ENCODE assay signal across 8 cellular contexts in the genomic region with DNA sequence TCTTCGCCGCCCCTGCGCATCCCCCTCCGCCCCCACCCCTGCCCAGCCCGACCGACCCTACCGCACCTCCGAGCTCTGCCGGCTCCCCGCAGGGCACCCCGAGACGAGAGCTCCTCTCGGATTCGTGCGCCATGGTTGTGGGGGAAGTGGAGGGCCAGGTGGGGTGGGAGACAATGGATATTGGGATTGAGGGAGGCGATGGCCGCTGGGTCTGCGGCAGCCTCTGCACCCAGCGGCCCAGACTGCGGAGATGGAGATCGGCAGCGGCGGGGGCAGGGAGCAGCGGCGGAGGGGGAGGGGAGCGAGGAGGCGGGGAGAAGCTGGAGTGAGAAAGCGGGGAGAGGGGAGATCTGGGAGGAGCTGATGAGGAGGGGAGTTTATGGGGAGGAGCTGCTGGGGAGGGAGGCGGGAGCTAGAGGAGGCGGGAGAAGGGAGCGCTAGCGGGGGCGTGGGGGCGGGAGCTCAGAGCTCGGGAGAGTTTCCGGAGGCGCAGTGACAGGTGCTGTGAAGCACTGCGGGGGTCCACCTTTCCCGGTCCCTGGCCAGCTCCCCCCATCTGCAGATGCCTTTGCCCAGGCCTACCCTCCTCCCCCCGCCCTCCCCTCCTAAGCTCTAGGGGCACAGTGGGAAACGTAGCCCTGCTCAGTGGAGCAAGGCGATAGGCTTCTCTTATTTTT. TPM values are rescaled to one million over a fixed set of nuclear protein-coding genes. Genes with fewer than 3 reads are reported as not detected.
A peak's percentile ranks its signal among the peaks of the same experiment; 100 is the strongest.
DNase-seq lines count a peak whose midpoint lies in the region; ATAC-seq and TF ChIP-seq lines count a peak whose summit lies in the region.

Gene SALL2 (minus strand): TSS at position 352 of the 677 bp plus-strand sequence. CDS start 219 bp downstream, at position 133.

- H2BK5ac ChIP-seq in neuronal stem cell (ENCODE audit: low read length), result peak within 1 kb of the TSS; percentile 71

- TF ChIP-seq CTCF in Caco-2 (IDR thresholded peaks at IDR 0.05; ENCODE audit: insufficient read depth in 1 of 2, low read depth in 1 of 2, low read length in 1 of 2, severe bottlenecking in 1 of 2, unreplicated experiment in 1 of 2), result no peak
- no peak for TF ChIP-seq CTCF in Panc1 (IDR thresholded peaks at IDR 0.05)

- H3K27me3 ChIP-seq in Caco-2 (replicated peaks; ENCODE audit: control insufficient read depth, insufficient read depth, low read length) (no peaks in the 10 kb centered on the region), Panc1 (ENCODE audit: control insufficient read depth, insufficient read depth, low read length) (no peaks in the 10 kb centered on the region), neuronal stem cell (ENCODE audit: control insufficient read depth in 3 of 3, insufficient read depth in 3 of 3, low read depth in 1 of 3, low read length in 3 of 3) (no peaks in the 10 kb centered on the region)

- no peaks in the 10 kb centered on the region for H3K9me3 Mint-ChIP-seq in Caco-2 (ENCODE audit: unreplicated experiment)

- H3K9ac ChIP-seq in neuronal stem cell (ENCODE audit: low read depth, low read length, poor library complexity), result peak within 1 kb of the TSS; percentile 98

- no peak within 1 kb of the TSS for H4K8ac ChIP-seq in neuronal stem cell (ENCODE audit: low read depth, low read length)

- no peaks in the 10 kb centered on the region for H3K9me3 ChIP-seq in Caco-2
- no peaks in the 10 kb centered on the region for H3K9me3 ChIP-seq in Panc1 (ENCODE audit: control insufficient read depth, insufficient read depth, low read depth, low read length)
- H3K9me3 ChIP-seq in neuronal stem cell (replicated peaks in 1 of 2; ENCODE audit: control insufficient read depth in 2 of 2, insufficient read depth in 1 of 2, low read depth in 1 of 2, low read length in 2 of 2), result peaks cover 2 to 4% of the 10 kb centered on the region in 2 donors

- no peak within 1 kb of the TSS for H3K27ac ChIP-seq in Panc1 (ENCODE audit: low read length)
- peak within 1 kb of the TSS; percentile 97 for H3K27ac ChIP-seq in neuronal stem cell (replicated peaks; ENCODE audit: low read length)

- POLR2A ChIA-PET in Caco-2 (lab: Charles Lee), result interaction anchor here (0.5 to 1.6 kb wide), 12 partner anchors 12 to 89 kb away, joined by 3 to 29 read pairs (median 5); partner anchors contain the start of genes CHD8, METTL3, RAB2B and TOX4
- POLR2A ChIA-PET in Panc1 (lab: Charles Lee), result interaction anchor here (0.6 to 1.1 kb wide), 3 partner anchors 9 to 407 kb away, joined by 3 to 16 read pairs (median 4); partner anchors contain the start of gene METTL3

- no CpG with 5 or more reads among the region's 42 CpGs for WGBS in neuronal stem cell (ENCODE audit: extremely low coverage in 2 of 2, insufficient read length in 2 of 2, insufficient replicate concordance in 1 of 2), 2 donors

- BruUV-seq in Caco-2 (replicated peaks; lab: Mats Ljungman, UMichigan), result no TSS peak
- no TSS peak for BruUV-seq in Panc1 (replicated peaks; lab: Mats Ljungman, UMichigan)

- H2BK120ac ChIP-seq in neuronal stem cell (ENCODE audit: low read depth, low read length), result no peak within 1 kb of the TSS

- peak within 1 kb of the TSS; percentile 87 for H3K23ac ChIP-seq in neuronal stem cell (ENCODE audit: low read depth, low read length, poor library complexity)

- H3K4me1 Mint-ChIP-seq in Caco-2 (ENCODE audit: low read depth, unreplicated experiment), result peaks cover 13% of the 10 kb centered on the region

- H2BK15ac ChIP-seq in neuronal stem cell (ENCODE audit: low read length), result peak within 1 kb of the TSS; percentile 15

- H3K4me3 Mint-ChIP-seq in Caco-2 (ENCODE audit: unreplicated experiment), result peak within 1 kb of the TSS; percentile 74

- H3K79me1 ChIP-seq in neuronal stem cell (ENCODE audit: low read depth, low read length), result peaks cover 11% of the 10 kb centered on the region

- no peaks in the 10 kb centered on the region for H3K27me3 Mint-ChIP-seq in Caco-2 (ENCODE audit: insufficient read depth, unreplicated experiment)

- CTCF ChIA-PET in Caco-2 (lab: Charles Lee) (interaction anchor here (0.5 to 1.5 kb wide), 7 partner anchors 12 to 70 kb away, joined by 3 to 12 read pairs (median 4); partner anchors contain the start of genes CHD8 and METTL3), Panc1 (lab: Charles Lee) (interaction anchor here (0.6 to 1.1 kb wide), 4 partner anchors 9 to 460 kb away, joined by 4 to 9 read pairs (median 4); no protein-coding TSS in a partner anchor)

- peak within 1 kb of the TSS; percentile 79 for H3K4me3 ChIP-seq in Caco-2 (ENCODE audit: low read depth, low read length)
- peak within 1 kb of the TSS; percentile 48 to 53 for H3K4me3 ChIP-seq in Panc1 (ENCODE audit: low read depth in 2 of 2, low read length in 2 of 2)
- peak within 1 kb of the TSS; percentile 88 to 93 for H3K4me3 ChIP-seq in neuronal stem cell (ENCODE audit: low read length in 2 of 2)

- H4K91ac ChIP-seq in neuronal stem cell (ENCODE audit: low read depth, low read length, poor library complexity), result no peak within 1 kb of the TSS

- H3K36me3 Mint-ChIP-seq in Caco-2 (ENCODE audit: insufficient read depth, unreplicated experiment), result no peaks in the 10 kb centered on the region

- no peak within 1 kb of the TSS for H3K4ac ChIP-seq in neuronal stem cell (ENCODE audit: low read length)

- H2AK5ac ChIP-seq in neuronal stem cell (ENCODE audit: low read depth, low read length), result peak within 1 kb of the TSS; percentile 73

- H2AFZ ChIP-seq in neuronal stem cell (ENCODE audit: low read length), result peak within 1 kb of the TSS; percentile 71

- peak within 1 kb of the TSS; percentile 72 for H3K27ac Mint-ChIP-seq in Caco-2 (ENCODE audit: unreplicated experiment)

- H3K36me3 ChIP-seq in Caco-2 (ENCODE audit: control insufficient read depth, insufficient read depth, low read length) (no peaks in the 10 kb centered on the region), Panc1 (ENCODE audit: control insufficient read depth, insufficient read depth, low read length) (no peaks in the 10 kb centered on the region), neuronal stem cell (replicated peaks in 1 of 2; ENCODE audit: control insufficient read depth in 2 of 2, insufficient read depth in 2 of 2, low read length in 2 of 2) (peaks cover 39 to 75% of the 10 kb centered on the region in 2 donors)

- H2BK12ac ChIP-seq in neuronal stem cell (ENCODE audit: low read length), result no peak within 1 kb of the TSS

- H3K18ac ChIP-seq in neuronal stem cell (ENCODE audit: low read length), result peak within 1 kb of the TSS; percentile 96

- H3K4me1 ChIP-seq in Caco-2 (peaks cover 9% of the 10 kb centered on the region), Panc1 (ENCODE audit: control insufficient read depth, insufficient read depth, low read length) (no peaks in the 10 kb centered on the region), neuronal stem cell (ENCODE audit: control insufficient read depth in 2 of 2, insufficient read depth in 1 of 2, low read depth in 1 of 2, low read length in 2 of 2) (peaks cover 29 to 50% of the 10 kb centered on the region in 2 donors)

- peak within 1 kb of the TSS; percentile 85 for H3K4me2 ChIP-seq in neuronal stem cell (ENCODE audit: insufficient read depth, low read length, poor library complexity, severe bottlenecking)

- in situ Hi-C loops in Panc1 (cut with HindIII; ENCODE audit: low pct_unique_long_range_greater_than_20kb, low sequenced_read_pairs), result no loop called here

- peak; percentile 79 to 89 for DNase-seq in Caco-2
- no peak for DNase-seq in Panc1 (ENCODE audit: low read depth, low spot score)
- peak in 3 of 4 experiments; percentile 11 to 52 (median 27) for DNase-seq in activated naive CD4-positive, alpha-beta T cell (lab: John Stamatoyannopoulos, UW)
- peak; percentile 17 for DNase-seq in germinal center (ENCODE audit: low spot score)
- peak; percentile 92 for DNase-seq in neuronal stem cell (ENCODE audit: low spot score)
- peak; percentile 31 for DNase-seq in stromal cell of bone marrow (ENCODE audit: low read depth)
- DNase-seq in RKO (ENCODE audit: low spot score), result no peak

- ATAC-seq in HG03432 (IDR thresholded peaks at IDR 0.05; ENCODE audit: unreplicated experiment), result peak; percentile 65
- peak; percentile 76 for ATAC-seq in Panc1

- H3K14ac ChIP-seq in neuronal stem cell (ENCODE audit: low read length), result no peak within 1 kb of the TSS

- intact Hi-C loops in Caco-2 (cut with micrococcal nuclease; ENCODE audit: unreplicated experiment), result loop anchor here (1.0 to 2.0 kb wide), 3 partner anchors 8 to 31 kb away; partner anchors contain the start of gene METTL3
- intact Hi-C loops in Panc1 (cut with micrococcal nuclease; ENCODE audit: unreplicated experiment), result no loop called here

RNA-seq across cellular contexts. Expression of gene SALL2, which starts in this region (rescaled TPM):
- total RNA-seq in Caco-2 (2022) (10.9 and 11.0 TPM in 2 replicates), Panc1 (2021; ENCODE audit: unreplicated experiment) (1.5 TPM)
- polyA plus RNA-seq in Panc1 (2012; ENCODE audit: insufficient read length), result 2.6 TPM
- 395 TPM for polyA plus RNA-seq in neuronal stem cell (2013, experiment 1 of 2)
- polyA plus RNA-seq in neuronal stem cell (2013, experiment 2 of 2), result 396 TPM

Comparison
In these comparisons a context has a peak if more than half of its experiments do, and no peak if none do; other contexts are left out.
1. DNase-seq: peak in Caco-2 (2 of 2), activated naive CD4-positive, alpha-beta T cell (3 of 4), germinal center (single experiment), neuronal stem cell (single experiment) and stromal cell of bone marrow (single experiment); none in Panc1 (single experiment) and RKO (single experiment).
2. Peak in every context shown above with its lines, with median percentiles within 50 percentile points of each other: H3K4me3 ChIP-seq.